Comparison of ENCODE assay signal across 8 cellular contexts in genomic region chr2:198296665-198297308, GRCh38.
A peak's percentile ranks its signal among the peaks of the same experiment; 100 is the strongest.
DNase-seq lines count a peak whose midpoint lies in the region; ATAC-seq and TF ChIP-seq lines count a peak whose summit lies in the region.

No MANE protein-coding gene starts in this region.

- peaks cover 0 to 11% (median 0%) of the 10 kb centered on the region in 7 donors for H3K27me3 ChIP-seq in heart right ventricle

- peaks cover 7% of the 10 kb centered on the region for H3K27me3 Mint-ChIP-seq in activated naive CD8-positive, alpha-beta T cell treated with anti-CD3 and anti-CD28 coated beads for 36 hours

- no peak overlapping the region for H3K27ac Mint-ChIP-seq in activated naive CD8-positive, alpha-beta T cell treated with anti-CD3 and anti-CD28 coated beads for 36 hours

- H3K9me3 Mint-ChIP-seq in activated naive CD8-positive, alpha-beta T cell treated with anti-CD3 and anti-CD28 coated beads for 36 hours, result no peaks in the 10 kb centered on the region

- peaks cover 0 to 6% (median 0%) of the 10 kb centered on the region in 9 donors for H3K4me1 ChIP-seq in heart right ventricle

- DNase-seq in GM12864 (ENCODE audit: low read depth), result no peak
- DNase-seq in HCEC 1CT, result peak; percentile 41
- peak; percentile 33 for DNase-seq in M059J (ENCODE audit: low read depth)
- peak; percentile 45 for DNase-seq in SKM-1 treated with dmso at 0.1 percent for 144 hours (lab: John Stamatoyannopoulos, UW; ENCODE audit: unreplicated experiment)
- peak; percentile 34 for DNase-seq in activated naive CD8-positive, alpha-beta T cell treated with anti-CD3 and anti-CD28 coated beads for 36 hours
- DNase-seq in heart right ventricle, result peak in 1 of 2 donors; percentile 32
- peak; percentile 30 for DNase-seq in renal cortical epithelial cell (ENCODE audit: low read depth)
- DNase-seq in mesenteric fat pad (ENCODE audit: low spot score), result no peak

- no peaks in the 10 kb centered on the region for H3K36me3 Mint-ChIP-seq in activated naive CD8-positive, alpha-beta T cell treated with anti-CD3 and anti-CD28 coated beads for 36 hours

- no peak overlapping the region for H3K4me3 ChIP-seq in GM12864 (ENCODE audit: low read depth, low read length)
- no peak overlapping the region for H3K4me3 ChIP-seq in heart right ventricle

- peak in 7 of 8 donors; percentile 72 to 88 (median 76) for ATAC-seq in heart right ventricle

- no peaks in the 10 kb centered on the region for H3K4me1 Mint-ChIP-seq in activated naive CD8-positive, alpha-beta T cell treated with anti-CD3 and anti-CD28 coated beads for 36 hours

- 1% methylated on average over 8 of the region's 8 CpGs for WGBS in heart right ventricle, 2 donors

- no peak overlapping the region for H3K4me3 Mint-ChIP-seq in activated naive CD8-positive, alpha-beta T cell treated with anti-CD3 and anti-CD28 coated beads for 36 hours

- H3K36me3 ChIP-seq in heart right ventricle, result no peaks in the 10 kb centered on the region

- H3K27ac ChIP-seq in heart right ventricle, result no peak overlapping the region

- intact Hi-C loops in heart right ventricle (cut with DNase I), result loop anchor here (1.0 to 10.0 kb wide), 12 partner anchors 152 to 592 kb away; partner anchors contain the start of genes MARS2 (in 5 of the 10) and PLCL1 (in 2 of the 10)

- peak; percentile 77 for TF ChIP-seq CTCF in GM12864 (IDR thresholded peaks at IDR 0.05; ENCODE audit: low read depth, low read length, missing control alignments)
- peak; percentile 62 to 89 (median 88) for TF ChIP-seq CTCF in heart right ventricle (IDR thresholded peaks at IDR 0.05)

- H3K9me3 ChIP-seq in heart right ventricle, result no peaks in the 10 kb centered on the region

Comparison
In these comparisons a context has a peak if more than half of its experiments do, and no peak if none do; other contexts are left out.
1. DNase-seq: peak in HCEC 1CT (single experiment), M059J (single experiment), SKM-1 treated with dmso at 0.1 percent for 144 hours (single experiment), activated naive CD8-positive, alpha-beta T cell treated with anti-CD3 and anti-CD28 coated beads for 36 hours (single experiment) and renal cortical epithelial cell (single experiment); none in GM12864 (single experiment) and mesenteric fat pad (single experiment).